In genomic region chr11:18397921-18398320, GRCh38 we compare ENCODE assay signal across 20 cellular contexts. TPM values are rescaled to one million over a fixed set of nuclear protein-coding genes. Genes with fewer than 3 reads are reported as not detected.
A peak's percentile ranks its signal among the peaks of the same experiment; 100 is the strongest.
DNase-seq lines count a peak whose midpoint lies in the region; ATAC-seq and TF ChIP-seq lines count a peak whose summit lies in the region.
"Had no signal": no experiment of that assay in that cellular context is flagged by ENCODE, and none has a peak within 500 bp of the region (broad histone marks: within the 10 kb centered on the region; RNA-seq: fewer than 3 reads in every experiment).

No MANE protein-coding gene starts in this region.

- no peak for TF ChIP-seq CTCF in DND-41 (IDR thresholded peaks at IDR 0.05; ENCODE audit: borderline replicate concordance, extremely low read depth, low read length, poor library complexity, severe bottlenecking)
- TF ChIP-seq CTCF in nephron (IDR thresholded peaks at IDR 0.05; ENCODE audit: unreplicated experiment in 3 of 3) = no peak
- TF ChIP-seq CTCF in esophagus squamous epithelium (IDR thresholded peaks at IDR 0.05) = no peak

- H3K4me2 ChIP-seq in DND-41 (ENCODE audit: insufficient read depth, low read length) = peak overlapping the region; percentile 79

- H3K27me3 ChIP-seq in DND-41 (ENCODE audit: insufficient read depth, low read length, poor library complexity) (no peaks in the 10 kb centered on the region), esophagus squamous epithelium (no peaks in the 10 kb centered on the region)
- H3K27me3 ChIP-seq: heart right ventricle had no signal

- peaks cover 60% of the 10 kb centered on the region for H3K4me1 ChIP-seq in DND-41 (ENCODE audit: insufficient read depth, low read length)
- peaks cover 14 to 38% (median 17%) of the 10 kb centered on the region in 3 donors for H3K4me1 ChIP-seq in esophagus squamous epithelium

- H2AFZ ChIP-seq in DND-41 (ENCODE audit: low read depth, low read length) = no peak overlapping the region

- no peak for ATAC-seq in DND-41 (ENCODE audit: insufficient read depth, low read depth)
- no peak for ATAC-seq in activated T-helper 17 cell treated with anti-CD3 and anti-CD28 coated beads, Interleukin-2, amount 50 U/mL, for 72 hours (replicated peaks)
- ATAC-seq in HG02678 (IDR thresholded peaks at IDR 0.05; ENCODE audit: unreplicated experiment) = no peak
- ATAC-seq: heart right ventricle, mucosa of descending colon had no signal

- H3K4me3 ChIP-seq in DND-41 (ENCODE audit: low read depth in 1 of 2, low read length in 2 of 2) (peak overlapping the region in 1 of 2 experiments; percentile 72; a peak in 2 of 4 replicates), esophagus squamous epithelium (no peak overlapping the region)
- H3K4me3 ChIP-seq: heart right ventricle, mucosa of descending colon had no signal

- WGBS in esophagus squamous epithelium, 2 donors = 93 to 95% methylated on average over 3 of the region's 3 CpGs

- H3K36me3 ChIP-seq in DND-41 (ENCODE audit: insufficient read depth, low read length) (peaks cover 82% of the 10 kb centered on the region), esophagus squamous epithelium (peaks cover 23 to 66% (median 47%) of the 10 kb centered on the region in 3 donors)

- H3K79me2 ChIP-seq in DND-41 (ENCODE audit: insufficient read depth, low read length) = peaks cover 85% of the 10 kb centered on the region

- H3K36me3 Mint-ChIP-seq in T-helper 1 cell treated with Interleukin-12 subunit alpha and Interleukin-12 subunit beta and Interleukin-4 antibody, amounts not matched to agents 30 μg/mL and 1 μg/mL, for 36 hours (ENCODE audit: low read depth) = peaks cover 62% of the 10 kb centered on the region
- peaks cover 93% of the 10 kb centered on the region for H3K36me3 Mint-ChIP-seq in activated T-helper 17 cell treated with anti-CD3 and anti-CD28 coated beads, Interleukin-2, amount 50 U/mL, for 72 hours (ENCODE audit: low read depth)
- H3K36me3 Mint-ChIP-seq in nephron (ENCODE audit: low read depth) = peaks cover 50% of the 10 kb centered on the region

- no peak for DNase-seq in T-helper 1 cell
- no peak for DNase-seq in DND-41
- DNase-seq in pons (ENCODE audit: low spot score) = no peak
- no peak for DNase-seq in esophagus squamous epithelium (lab: John Stamatoyannopoulos, UW)
- DNase-seq: 8988T; COR-L47; GF-D8; heart right ventricle; KBM-7; mucosa of descending colon; NCI-H146; stimulated activated CD4-positive, alpha-beta T cell treated with anti-CD3 and anti-CD28 coated beads, Interleukin-12 subunit alpha, Interleukin-12 subunit beta, amount 100 ng/mL, for 4 hours had no signal

- peaks cover 41% of the 10 kb centered on the region for H3K4me1 Mint-ChIP-seq in T-helper 1 cell treated with Interleukin-12 subunit alpha and Interleukin-12 subunit beta and Interleukin-4 antibody, amounts not matched to agents 30 μg/mL and 1 μg/mL, for 36 hours (ENCODE audit: low read depth)
- H3K4me1 Mint-ChIP-seq in activated T-helper 17 cell treated with anti-CD3 and anti-CD28 coated beads, Interleukin-2, amount 50 U/mL, for 72 hours = peaks cover 21% of the 10 kb centered on the region
- H3K4me1 Mint-ChIP-seq in nephron = peaks cover 25% of the 10 kb centered on the region

- no peaks in the 10 kb centered on the region for H3K27me3 Mint-ChIP-seq in T-helper 1 cell treated with Interleukin-12 subunit alpha and Interleukin-12 subunit beta and Interleukin-4 antibody, amounts not matched to agents 30 μg/mL and 1 μg/mL, for 36 hours (ENCODE audit: low read depth)
- H3K27me3 Mint-ChIP-seq in activated T-helper 17 cell treated with anti-CD3 and anti-CD28 coated beads, Interleukin-2, amount 50 U/mL, for 72 hours = no peaks in the 10 kb centered on the region
- no peaks in the 10 kb centered on the region for H3K27me3 Mint-ChIP-seq in nephron (ENCODE audit: low read depth)

- H3K4me3 Mint-ChIP-seq in T-helper 1 cell treated with Interleukin-12 subunit alpha and Interleukin-12 subunit beta and Interleukin-4 antibody, amounts not matched to agents 30 μg/mL and 1 μg/mL, for 36 hours = peak overlapping the region; percentile 67
- H3K4me3 Mint-ChIP-seq in activated T-helper 17 cell treated with anti-CD3 and anti-CD28 coated beads, Interleukin-2, amount 50 U/mL, for 72 hours = peak overlapping the region; percentile 96
- H3K4me3 Mint-ChIP-seq in nephron = peak overlapping the region; percentile 60 to 80 (median 69)

- no peak for TF ChIP-seq POLR2A in esophagus squamous epithelium (IDR thresholded peaks at IDR 0.05)

- H3K27ac Mint-ChIP-seq in T-helper 1 cell treated with Interleukin-12 subunit alpha and Interleukin-12 subunit beta and Interleukin-4 antibody, amounts not matched to agents 30 μg/mL and 1 μg/mL, for 36 hours = peak overlapping the region; percentile 60
- H3K27ac Mint-ChIP-seq in activated T-helper 17 cell treated with anti-CD3 and anti-CD28 coated beads, Interleukin-2, amount 50 U/mL, for 72 hours = peak overlapping the region; percentile 68
- H3K27ac Mint-ChIP-seq in nephron = peak overlapping the region in 2 of 3 experiments; percentile 13 to 24

- intact Hi-C loops in esophagus squamous epithelium (cut with DNase I) = loop anchor here (10.0 kb wide), 1 partner anchor 73 kb away; the partner anchor contains the start of genes GTF2H1 and HPS5

- H3K27ac ChIP-seq in DND-41 (ENCODE audit: low read length) = no peak overlapping the region
- H3K27ac ChIP-seq in esophagus squamous epithelium = no peak overlapping the region
- H3K27ac ChIP-seq: heart right ventricle, VCaP had no signal

- no peaks in the 10 kb centered on the region for H3K9me3 Mint-ChIP-seq in T-helper 1 cell treated with Interleukin-12 subunit alpha and Interleukin-12 subunit beta and Interleukin-4 antibody, amounts not matched to agents 30 μg/mL and 1 μg/mL, for 36 hours
- H3K9me3 Mint-ChIP-seq in activated T-helper 17 cell treated with anti-CD3 and anti-CD28 coated beads, Interleukin-2, amount 50 U/mL, for 72 hours = no peaks in the 10 kb centered on the region
- no peaks in the 10 kb centered on the region for H3K9me3 Mint-ChIP-seq in nephron

- H4K20me1 ChIP-seq in DND-41 (ENCODE audit: insufficient read depth, low read length) = peaks cover 73% of the 10 kb centered on the region

- H3K9me3 ChIP-seq in DND-41 (ENCODE audit: insufficient read depth, low read length, severe bottlenecking) (no peaks in the 10 kb centered on the region), esophagus squamous epithelium (no peaks in the 10 kb centered on the region)
- H3K9me3 ChIP-seq: heart right ventricle, mucosa of descending colon had no signal

- no peak overlapping the region; the same call in 1 of the 2 replicates for H3K9ac ChIP-seq in DND-41 (ENCODE audit: low read depth, low read length)

RNA-seq across cellular contexts. Expression of gene LDHA, which starts 3.6 kb away (rescaled TPM):
- total RNA-seq in activated T-helper 17 cell treated with anti-CD3 and anti-CD28 coated beads, Interleukin-2, amount 50 U/mL, for 72 hours = 1,000 to 10,000 TPM; 1,801 to 2,195 TPM
- 1,000 to 10,000 TPM in 1 of 4 donors, 100 to 1,000 TPM in 3; 515 to 1,072 (median 673) TPM for total RNA-seq in esophagus squamous epithelium

RNA-seq across cellular contexts. Expression of gene LDHC, which starts 14.2 kb away (rescaled TPM):
- under 1 TPM in 1 of 2 donors, not detected in 1; 0.63 TPM for total RNA-seq in activated T-helper 17 cell treated with anti-CD3 and anti-CD28 coated beads, Interleukin-2, amount 50 U/mL, for 72 hours
- total RNA-seq in esophagus squamous epithelium = not detected
- total RNA-seq: fibroblast of lung, mucosa of descending colon, posterior vena cava, subcutaneous adipose tissue had no signal

RNA-seq across cellular contexts. Expression of gene LDHAL6A, which starts 57.7 kb away (rescaled TPM):
- not detected for total RNA-seq in activated T-helper 17 cell treated with anti-CD3 and anti-CD28 coated beads, Interleukin-2, amount 50 U/mL, for 72 hours
- not detected for total RNA-seq in esophagus squamous epithelium
- total RNA-seq: fibroblast of lung, heart right ventricle, mucosa of descending colon, posterior vena cava, subcutaneous adipose tissue had no signal
